24 cellular contexts compared by ENCODE assay signal in the genomic region with DNA sequence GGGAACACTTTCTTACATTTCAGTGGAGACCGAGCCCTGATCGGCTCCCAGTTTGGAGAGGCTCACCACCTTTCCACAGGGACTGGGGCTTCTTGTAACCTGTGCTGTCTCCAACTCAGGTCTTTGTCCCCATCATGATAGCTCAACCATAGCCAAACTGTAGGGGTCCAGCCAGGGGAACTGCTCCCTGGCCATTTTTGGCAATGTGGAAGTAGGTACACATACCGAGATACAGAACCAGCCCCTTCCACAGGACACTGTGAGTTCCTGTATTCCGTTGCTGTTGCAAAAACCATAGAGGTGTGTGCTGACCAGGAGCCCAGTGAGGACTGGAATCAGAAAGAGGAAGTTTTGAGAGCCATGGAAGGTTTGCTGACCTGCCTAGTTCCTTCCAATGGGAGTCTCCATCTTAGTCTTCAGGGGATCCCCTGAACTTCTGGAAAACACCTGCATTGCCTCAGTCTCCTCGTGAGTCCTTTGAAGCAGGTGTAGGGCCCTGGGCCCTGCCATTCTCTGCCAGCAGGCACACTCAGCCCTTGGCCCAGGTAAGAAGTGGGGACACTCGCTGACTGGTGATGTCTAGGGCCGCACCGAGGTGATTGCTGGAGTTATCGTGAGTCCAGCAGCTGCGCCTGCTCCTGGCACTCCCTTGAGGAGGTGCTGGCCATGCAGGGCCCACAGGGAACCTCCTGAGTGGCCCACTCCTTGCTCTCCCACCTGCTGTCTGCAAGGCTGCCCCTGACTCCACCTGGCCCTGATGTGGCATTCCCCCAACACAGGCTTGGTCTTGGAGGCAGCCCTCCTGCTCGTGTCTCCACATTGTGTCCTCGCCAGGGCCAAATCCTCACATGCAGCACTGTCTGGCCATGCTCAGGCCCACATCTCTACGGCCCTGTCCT. TPM values are rescaled to one million over a fixed set of nuclear protein-coding genes. Genes with fewer than 3 reads are reported as not detected.
"Had no signal": no experiment of that assay in that cellular context is flagged by ENCODE, and none has a peak within 500 bp of the region (broad histone marks: within the 10 kb centered on the region; RNA-seq: fewer than 3 reads in every experiment).

No MANE protein-coding gene starts in this region.

- H3K79me2 ChIP-seq: hepatocyte had no signal

- H3K36me3 Mint-ChIP-seq: activated naive CD4-positive, alpha-beta T cell treated with anti-CD3 and anti-CD28 coated beads, Interleukin-2, amount 50 U/mL, for 72 hours; brain; immature natural killer cell had no signal

- H2AFZ ChIP-seq: hepatocyte had no signal

- H3K4me1 Mint-ChIP-seq: immature natural killer cell, nephron progenitor cell had no signal

- H3K4me1 ChIP-seq: sigmoid colon, upper lobe of left lung had no signal

- H3K36me3 ChIP-seq: sigmoid colon, thoracic aorta, upper lobe of left lung, WERI-Rb-1 had no signal

- DNase-seq: activated T-cell treated with anti-CD3 and anti-CD28 coated beads, Interleukin-2, amount 50 U/mL, for 1 hour; aorta; foreskin melanocyte; immature natural killer cell; kidney glomerular epithelial cell; left ventricle myocardium superior; mammary epithelial cell; nephron progenitor cell; retina; sigmoid colon; stimulated activated CD4-positive, alpha-beta T cell treated with anti-CD3 and anti-CD28 coated beads, Interleukin-15, amount 100 ng/mL, for 24 hours; stimulated activated CD4-positive, alpha-beta T cell treated with anti-CD3 and anti-CD28 coated beads, Interleukin-2, amount 100 ng/mL, for 48 hours; stimulated activated CD8-positive, alpha-beta memory T cell treated with anti-CD3 and anti-CD28 coated beads, Interleukin-4, amount 100 ng/mL, for 48 hours; stimulated activated naive CD4-positive, alpha-beta T cell treated with Interleukin-2 at 50 U/mL for 16 hours; T-helper 1 cell; upper lobe of left lung; WERI-Rb-1 had no signal

- H3K4me3 Mint-ChIP-seq: brain, immature natural killer cell, nephron progenitor cell had no signal

- H3K9me3 Mint-ChIP-seq: activated naive CD4-positive, alpha-beta T cell treated with anti-CD3 and anti-CD28 coated beads, Interleukin-2, amount 50 U/mL, for 72 hours; brain; immature natural killer cell; nephron progenitor cell had no signal

- H3K27ac ChIP-seq: hepatocyte, sigmoid colon, thoracic aorta, upper lobe of left lung, WERI-Rb-1 had no signal

- H3K4me3 ChIP-seq: hepatocyte, sigmoid colon, smooth muscle cell, thoracic aorta, upper lobe of left lung had no signal

- H3K27ac Mint-ChIP-seq: activated naive CD4-positive, alpha-beta T cell treated with anti-CD3 and anti-CD28 coated beads, Interleukin-2, amount 50 U/mL, for 72 hours; brain; immature natural killer cell; nephron progenitor cell; progenitor cell of endocrine pancreas had no signal

- H3K9me3 ChIP-seq: sigmoid colon, thoracic aorta, upper lobe of left lung had no signal

- H3K4me2 ChIP-seq: hepatocyte, smooth muscle cell had no signal

- H3K27me3 ChIP-seq: hepatocyte, sigmoid colon, upper lobe of left lung had no signal

- ATAC-seq: activated naive CD4-positive, alpha-beta T cell treated with anti-CD3 and anti-CD28 coated beads, Interleukin-2, amount 50 U/mL, for 72 hours; left ventricle myocardium superior had no signal

RNA-seq across cellular contexts. Expression of a gene that starts 11.2 kb away (rescaled TPM):
- total RNA-seq: chondrocyte, smooth muscle cell had no signal
- polyA plus RNA-seq: smooth muscle cell had no signal
